ENCODE assay signal across 14 cellular contexts in the genomic region with DNA sequence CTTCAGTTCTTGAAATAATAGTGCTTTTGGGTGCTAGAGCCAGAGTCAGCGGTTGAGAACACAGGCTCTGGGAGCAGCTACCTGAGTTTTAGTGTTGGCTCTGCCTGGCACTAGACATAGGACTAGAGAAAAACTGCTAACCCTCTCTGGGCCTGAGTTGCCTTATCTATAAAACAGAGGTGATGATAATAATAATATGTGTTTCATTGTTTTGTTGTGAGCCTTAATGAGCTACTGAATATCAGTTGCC.
A peak's percentile ranks its signal among the peaks of the same experiment; 100 is the strongest.
DNase-seq lines count a peak whose midpoint lies in the region; ATAC-seq and TF ChIP-seq lines count a peak whose summit lies in the region.
"Had no signal": no experiment of that assay in that cellular context is flagged by ENCODE, and none has a peak within 500 bp of the region (broad histone marks: within the 10 kb centered on the region; RNA-seq: fewer than 3 reads in every experiment).

No MANE protein-coding gene starts in this region.

- no peaks in the 10 kb centered on the region for H4K20me1 ChIP-seq in fibroblast of lung (ENCODE audit: control insufficient read depth, extremely low read depth, insufficient read depth, low read length)

- peak overlapping the region; percentile 46 for H3K4me3 Mint-ChIP-seq in CD8-positive, alpha-beta T cell
- peak overlapping the region; percentile 66 for H3K4me3 Mint-ChIP-seq in T-helper 17 cell
- H3K4me3 Mint-ChIP-seq in endodermal cell = no peak overlapping the region

- peaks cover 2% of the 10 kb centered on the region for H3K4me1 Mint-ChIP-seq in CD8-positive, alpha-beta T cell (ENCODE audit: low read depth)
- peaks cover 13% of the 10 kb centered on the region for H3K4me1 Mint-ChIP-seq in T-helper 17 cell
- H3K4me1 Mint-ChIP-seq in endodermal cell = peaks cover 5% of the 10 kb centered on the region

- WGBS in endodermal cell (ENCODE audit: insufficient coverage in 1 of 2, insufficient read length in 1 of 2), 2 experiments = 98 to 100% methylated on average over 1 of the region's 1 CpG

- intact Hi-C loops in CD8-positive, alpha-beta T cell (cut with DNase I, micrococcal nuclease) = no loop called here
- intact Hi-C loops in vagina (cut with DNase I) = no loop called here

- H3K4me3 ChIP-seq in CD8-positive, alpha-beta T cell (ENCODE audit: low read depth, low read length) = no peak overlapping the region
- H3K4me3 ChIP-seq in fibroblast of lung (replicated peaks in 1 of 4; ENCODE audit: control extremely low read depth in 1 of 4, insufficient read depth in 1 of 4, low read depth in 3 of 4, low read length in 4 of 4) (peak overlapping the region in 3 of 4 experiments; percentile 1 to 23 (median 17)), vagina (no peak overlapping the region), endodermal cell (ENCODE audit: low read length) (no peak overlapping the region)
- H3K4me3 ChIP-seq: colonic mucosa, lung, smooth muscle cell had no signal

- H3K9ac ChIP-seq in fibroblast of lung (ENCODE audit: insufficient read depth, low read length) (peak overlapping the region; percentile 13), endodermal cell (ENCODE audit: extremely low read depth, low read length, poor library complexity, severe bottlenecking) (no peak overlapping the region)

- H3K27me3 Mint-ChIP-seq in CD8-positive, alpha-beta T cell (ENCODE audit: low read depth) = no peaks in the 10 kb centered on the region
- H3K27me3 Mint-ChIP-seq in T-helper 17 cell = no peaks in the 10 kb centered on the region
- no peaks in the 10 kb centered on the region for H3K27me3 Mint-ChIP-seq in endodermal cell (ENCODE audit: insufficient read depth)

- peak overlapping the region; percentile 43 for H2AFZ ChIP-seq in fibroblast of lung (ENCODE audit: low read length)

- no peak for ATAC-seq in CD8-positive, alpha-beta T cell
- peak; percentile 14 for ATAC-seq in GM18909 (IDR thresholded peaks at IDR 0.05; ENCODE audit: poor library complexity, unreplicated experiment)
- ATAC-seq in T-helper 17 cell = no peak
- ATAC-seq in HG03196 (IDR thresholded peaks at IDR 0.05; ENCODE audit: unreplicated experiment) = no peak

- no peak for TF ChIP-seq CTCF in CD8-positive, alpha-beta T cell (IDR thresholded peaks at IDR 0.05)
- TF ChIP-seq CTCF in fibroblast of lung (conservative IDR thresholded peaks at IDR 0.05 in 1 of 2, IDR thresholded peaks at IDR 0.05 in 1 of 2; ENCODE audit: low read depth in 1 of 2, low read length in 2 of 2) (no peak), vagina (IDR thresholded peaks at IDR 0.05) (no peak), endodermal cell (conservative IDR thresholded peaks at IDR 0.05) (no peak)

- peak overlapping the region; percentile 78 for H3K27ac Mint-ChIP-seq in CD8-positive, alpha-beta T cell
- peak overlapping the region; percentile 86 for H3K27ac Mint-ChIP-seq in T-helper 17 cell
- no peak overlapping the region for H3K27ac Mint-ChIP-seq in endodermal cell

- DNase-seq in CD8-positive, alpha-beta T cell = no peak
- DNase-seq in T-helper 17 cell (no peak), fibroblast of lung (ENCODE audit: low read depth in 2 of 2) (no peak), vagina (ENCODE audit: extremely low spot score in 2 of 2) (no peak), endodermal cell (no peak)
- DNase-seq: colonic mucosa, NCI-H446, substantia nigra, T-helper 9 cell had no signal

- CTCF ChIA-PET in CD8-positive, alpha-beta T cell (lab: Charles Lee) = no interaction called here

- no peaks in the 10 kb centered on the region for H3K4me1 ChIP-seq in CD8-positive, alpha-beta T cell (ENCODE audit: insufficient read depth, low read length)
- H3K4me1 ChIP-seq in fibroblast of lung (ENCODE audit: control insufficient read depth, extremely low read depth, insufficient read depth, low read length) (peaks cover 2% of the 10 kb centered on the region), vagina (no peaks in the 10 kb centered on the region), endodermal cell (ENCODE audit: control insufficient read depth, insufficient read depth, low read length) (no peaks in the 10 kb centered on the region)
- H3K4me1 ChIP-seq: colonic mucosa had no signal

- TF ChIP-seq POLR2A in vagina (IDR thresholded peaks at IDR 0.05) = no peak

- no peaks in the 10 kb centered on the region for H3K36me3 ChIP-seq in CD8-positive, alpha-beta T cell (ENCODE audit: insufficient read depth, low read length)
- H3K36me3 ChIP-seq in fibroblast of lung (ENCODE audit: control insufficient read depth, insufficient read depth, low read length) = no peaks in the 10 kb centered on the region
- peaks cover 0 to 3% of the 10 kb centered on the region in 2 donors for H3K36me3 ChIP-seq in vagina
- H3K36me3 ChIP-seq in endodermal cell (ENCODE audit: control insufficient read depth, insufficient read depth, low read length) = peaks cover 12% of the 10 kb centered on the region
- H3K36me3 ChIP-seq: colonic mucosa, neutrophil had no signal

- H3K9me3 ChIP-seq in CD8-positive, alpha-beta T cell (ENCODE audit: low read length) = no peaks in the 10 kb centered on the region
- H3K9me3 ChIP-seq in T-helper 17 cell (ENCODE audit: control insufficient read depth, low read length, poor library complexity, severe bottlenecking) (no peaks in the 10 kb centered on the region), fibroblast of lung (ENCODE audit: control insufficient read depth, insufficient read depth, low read depth, low read length) (no peaks in the 10 kb centered on the region), vagina (no peaks in the 10 kb centered on the region), endodermal cell (ENCODE audit: control insufficient read depth, low read length) (no peaks in the 10 kb centered on the region)
- H3K9me3 ChIP-seq: colonic mucosa, neutrophil had no signal

- H3K36me3 Mint-ChIP-seq in CD8-positive, alpha-beta T cell = no peaks in the 10 kb centered on the region
- H3K36me3 Mint-ChIP-seq in T-helper 17 cell (ENCODE audit: low read depth) (no peaks in the 10 kb centered on the region), endodermal cell (ENCODE audit: low read depth) (peaks cover 6% of the 10 kb centered on the region)

- peak overlapping the region; percentile 72 for H3K4me2 ChIP-seq in fibroblast of lung (ENCODE audit: extremely low read depth, insufficient read depth, low read length)
- H3K4me2 ChIP-seq: smooth muscle cell had no signal

- POLR2A ChIA-PET in CD8-positive, alpha-beta T cell (lab: Charles Lee) = no interaction called here

- H3K79me2 ChIP-seq in fibroblast of lung (ENCODE audit: control insufficient read depth, insufficient read depth, low read length) = no peaks in the 10 kb centered on the region

- no peaks in the 10 kb centered on the region for H3K27me3 ChIP-seq in CD8-positive, alpha-beta T cell (ENCODE audit: insufficient read depth, low read length)
- H3K27me3 ChIP-seq in fibroblast of lung (ENCODE audit: control insufficient read depth, insufficient read depth, low read length) = no peaks in the 10 kb centered on the region
- no peaks in the 10 kb centered on the region for H3K27me3 ChIP-seq in vagina
- no peaks in the 10 kb centered on the region for H3K27me3 ChIP-seq in endodermal cell (ENCODE audit: control insufficient read depth, insufficient read depth, low read length, poor library complexity, severe bottlenecking)
- H3K27me3 ChIP-seq: colonic mucosa, neutrophil had no signal

- no peaks in the 10 kb centered on the region for H3K9me3 Mint-ChIP-seq in CD8-positive, alpha-beta T cell
- H3K9me3 Mint-ChIP-seq in endodermal cell = no peaks in the 10 kb centered on the region

- H3K27ac ChIP-seq in CD8-positive, alpha-beta T cell (ENCODE audit: low read depth, low read length) = no peak overlapping the region
- H3K27ac ChIP-seq in fibroblast of lung (ENCODE audit: insufficient read depth, low read length) = peak overlapping the region; percentile 28
- H3K27ac ChIP-seq in vagina = no peak overlapping the region
- H3K27ac ChIP-seq in endodermal cell (ENCODE audit: low read depth, low read length) = no peak overlapping the region
- H3K27ac ChIP-seq: colonic mucosa, neutrophil had no signal

Comparison
In these comparisons a context has a peak if more than half of its experiments do, and no peak if none do; other contexts are left out.
1. H3K4me3 ChIP-seq: peak in fibroblast of lung (3 of 4); none in CD8-positive, alpha-beta T cell (single experiment), vagina (0 of 2) and endodermal cell (single experiment).